1 cellular context compared by ENCODE assay signal in the genomic region with DNA sequence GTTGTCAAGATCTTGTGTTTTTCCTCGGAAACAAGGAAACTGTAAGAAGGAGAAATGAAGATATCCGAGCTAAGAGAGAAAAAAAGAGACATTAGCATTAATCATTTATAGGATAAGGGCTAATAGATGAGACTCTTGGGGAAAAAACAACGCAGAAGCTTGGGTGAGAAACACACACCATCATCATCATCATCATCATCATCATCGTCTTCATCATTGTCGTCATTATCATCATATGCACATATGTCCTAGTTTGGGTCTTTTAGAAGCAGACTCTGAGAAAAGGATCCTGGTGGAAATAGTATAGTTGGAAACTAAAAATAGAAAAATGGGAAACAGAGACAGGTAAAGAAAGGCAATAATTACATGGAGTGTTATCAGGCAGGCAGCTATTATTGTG.
TF ChIP-seq lines count a peak whose summit lies in the region.

No MANE protein-coding gene starts in this region.

TF ChIP-seq in HEK293, 187 proteins besides CTCF, POLR2A, EP300 and RAD21 (continued from another document):
- TF ChIP-seq, protein P1, sequence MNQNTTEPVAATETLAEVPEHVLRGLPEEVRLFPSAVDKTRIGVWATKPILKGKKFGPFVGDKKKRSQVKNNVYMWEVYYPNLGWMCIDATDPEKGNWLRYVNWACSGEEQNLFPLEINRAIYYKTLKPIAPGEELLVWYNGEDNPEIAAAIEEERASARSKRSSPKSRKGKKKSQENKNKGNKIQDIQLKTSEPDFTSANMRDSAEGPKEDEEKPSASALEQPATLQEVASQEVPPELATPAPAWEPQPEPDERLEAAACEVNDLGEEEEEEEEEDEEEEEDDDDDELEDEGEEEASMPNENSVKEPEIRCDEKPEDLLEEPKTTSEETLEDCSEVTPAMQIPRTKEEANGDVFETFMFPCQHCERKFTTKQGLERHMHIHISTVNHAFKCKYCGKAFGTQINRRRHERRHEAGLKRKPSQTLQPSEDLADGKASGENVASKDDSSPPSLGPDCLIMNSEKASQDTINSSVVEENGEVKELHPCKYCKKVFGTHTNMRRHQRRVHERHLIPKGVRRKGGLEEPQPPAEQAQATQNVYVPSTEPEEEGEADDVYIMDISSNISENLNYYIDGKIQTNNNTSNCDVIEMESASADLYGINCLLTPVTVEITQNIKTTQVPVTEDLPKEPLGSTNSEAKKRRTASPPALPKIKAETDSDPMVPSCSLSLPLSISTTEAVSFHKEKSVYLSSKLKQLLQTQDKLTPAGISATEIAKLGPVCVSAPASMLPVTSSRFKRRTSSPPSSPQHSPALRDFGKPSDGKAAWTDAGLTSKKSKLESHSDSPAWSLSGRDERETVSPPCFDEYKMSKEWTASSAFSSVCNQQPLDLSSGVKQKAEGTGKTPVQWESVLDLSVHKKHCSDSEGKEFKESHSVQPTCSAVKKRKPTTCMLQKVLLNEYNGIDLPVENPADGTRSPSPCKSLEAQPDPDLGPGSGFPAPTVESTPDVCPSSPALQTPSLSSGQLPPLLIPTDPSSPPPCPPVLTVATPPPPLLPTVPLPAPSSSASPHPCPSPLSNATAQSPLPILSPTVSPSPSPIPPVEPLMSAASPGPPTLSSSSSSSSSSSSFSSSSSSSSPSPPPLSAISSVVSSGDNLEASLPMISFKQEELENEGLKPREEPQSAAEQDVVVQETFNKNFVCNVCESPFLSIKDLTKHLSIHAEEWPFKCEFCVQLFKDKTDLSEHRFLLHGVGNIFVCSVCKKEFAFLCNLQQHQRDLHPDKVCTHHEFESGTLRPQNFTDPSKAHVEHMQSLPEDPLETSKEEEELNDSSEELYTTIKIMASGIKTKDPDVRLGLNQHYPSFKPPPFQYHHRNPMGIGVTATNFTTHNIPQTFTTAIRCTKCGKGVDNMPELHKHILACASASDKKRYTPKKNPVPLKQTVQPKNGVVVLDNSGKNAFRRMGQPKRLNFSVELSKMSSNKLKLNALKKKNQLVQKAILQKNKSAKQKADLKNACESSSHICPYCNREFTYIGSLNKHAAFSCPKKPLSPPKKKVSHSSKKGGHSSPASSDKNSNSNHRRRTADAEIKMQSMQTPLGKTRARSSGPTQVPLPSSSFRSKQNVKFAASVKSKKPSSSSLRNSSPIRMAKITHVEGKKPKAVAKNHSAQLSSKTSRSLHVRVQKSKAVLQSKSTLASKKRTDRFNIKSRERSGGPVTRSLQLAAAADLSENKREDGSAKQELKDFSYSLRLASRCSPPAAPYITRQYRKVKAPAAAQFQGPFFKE (tag by site-specific recombination; IDR thresholded peaks at IDR 0.05; ENCODE audit: borderline replicate concordance), result no peak
- TF ChIP-seq ZNF776 (tag by site-specific recombination; IDR thresholded peaks at IDR 0.05; ENCODE audit: borderline replicate concordance) (no peak), ZNF548 (tag by site-specific recombination; IDR thresholded peaks at IDR 0.05) (no peak), ZNF155 (tag by site-specific recombination; IDR thresholded peaks at IDR 0.05) (no peak)
- TF ChIP-seq, protein P2, sequence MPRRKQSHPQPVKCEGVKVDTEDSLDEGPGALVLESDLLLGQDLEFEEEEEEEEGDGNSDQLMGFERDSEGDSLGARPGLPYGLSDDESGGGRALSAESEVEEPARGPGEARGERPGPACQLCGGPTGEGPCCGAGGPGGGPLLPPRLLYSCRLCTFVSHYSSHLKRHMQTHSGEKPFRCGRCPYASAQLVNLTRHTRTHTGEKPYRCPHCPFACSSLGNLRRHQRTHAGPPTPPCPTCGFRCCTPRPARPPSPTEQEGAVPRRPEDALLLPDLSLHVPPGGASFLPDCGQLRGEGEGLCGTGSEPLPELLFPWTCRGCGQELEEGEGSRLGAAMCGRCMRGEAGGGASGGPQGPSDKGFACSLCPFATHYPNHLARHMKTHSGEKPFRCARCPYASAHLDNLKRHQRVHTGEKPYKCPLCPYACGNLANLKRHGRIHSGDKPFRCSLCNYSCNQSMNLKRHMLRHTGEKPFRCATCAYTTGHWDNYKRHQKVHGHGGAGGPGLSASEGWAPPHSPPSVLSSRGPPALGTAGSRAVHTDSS (tag by site-specific recombination; IDR thresholded peaks at IDR 0.05), result peak; percentile 76
- TF ChIP-seq, protein P3, sequence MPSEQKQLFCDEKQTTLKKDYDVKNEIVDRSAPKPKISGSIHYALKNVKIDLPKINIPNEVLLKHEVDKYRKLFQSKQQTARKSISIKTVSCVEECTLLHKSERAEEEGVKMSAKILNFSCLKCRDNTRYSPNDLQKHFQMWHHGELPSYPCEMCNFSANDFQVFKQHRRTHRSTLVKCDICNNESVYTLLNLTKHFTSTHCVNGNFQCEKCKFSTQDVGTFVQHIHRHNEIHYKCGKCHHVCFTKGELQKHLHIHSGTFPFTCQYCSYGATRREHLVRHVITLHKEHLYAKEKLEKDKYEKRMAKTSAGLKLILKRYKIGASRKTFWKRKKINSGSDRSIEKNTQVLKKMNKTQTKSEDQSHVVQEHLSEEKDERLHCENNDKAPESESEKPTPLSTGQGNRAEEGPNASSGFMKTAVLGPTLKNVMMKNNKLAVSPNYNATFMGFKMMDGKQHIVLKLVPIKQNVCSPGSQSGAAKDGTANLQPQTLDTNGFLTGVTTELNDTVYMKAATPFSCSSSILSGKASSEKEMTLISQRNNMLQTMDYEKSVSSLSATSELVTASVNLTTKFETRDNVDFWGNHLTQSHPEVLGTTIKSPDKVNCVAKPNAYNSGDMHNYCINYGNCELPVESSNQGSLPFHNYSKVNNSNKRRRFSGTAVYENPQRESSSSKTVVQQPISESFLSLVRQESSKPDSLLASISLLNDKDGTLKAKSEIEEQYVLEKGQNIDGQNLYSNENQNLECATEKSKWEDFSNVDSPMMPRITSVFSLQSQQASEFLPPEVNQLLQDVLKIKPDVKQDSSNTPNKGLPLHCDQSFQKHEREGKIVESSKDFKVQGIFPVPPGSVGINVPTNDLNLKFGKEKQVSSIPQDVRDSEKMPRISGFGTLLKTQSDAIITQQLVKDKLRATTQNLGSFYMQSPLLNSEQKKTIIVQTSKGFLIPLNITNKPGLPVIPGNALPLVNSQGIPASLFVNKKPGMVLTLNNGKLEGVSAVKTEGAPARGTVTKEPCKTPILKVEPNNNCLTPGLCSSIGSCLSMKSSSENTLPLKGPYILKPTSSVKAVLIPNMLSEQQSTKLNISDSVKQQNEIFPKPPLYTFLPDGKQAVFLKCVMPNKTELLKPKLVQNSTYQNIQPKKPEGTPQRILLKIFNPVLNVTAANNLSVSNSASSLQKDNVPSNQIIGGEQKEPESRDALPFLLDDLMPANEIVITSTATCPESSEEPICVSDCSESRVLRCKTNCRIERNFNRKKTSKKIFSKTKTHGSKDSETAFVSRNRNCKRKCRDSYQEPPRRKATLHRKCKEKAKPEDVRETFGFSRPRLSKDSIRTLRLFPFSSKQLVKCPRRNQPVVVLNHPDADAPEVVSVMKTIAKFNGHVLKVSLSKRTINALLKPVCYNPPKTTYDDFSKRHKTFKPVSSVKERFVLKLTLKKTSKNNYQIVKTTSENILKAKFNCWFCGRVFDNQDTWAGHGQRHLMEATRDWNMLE (tag by site-specific recombination; conservative IDR thresholded peaks at IDR 0.05; ENCODE audit: low read depth), result no peak
